In genomic region chr4:109754093-109754857, GRCh38 we compare ENCODE assay signal across 1 cellular context.
A peak's percentile ranks its signal among the peaks of the same experiment; 100 is the strongest.
TF ChIP-seq lines count a peak whose summit lies in the region.

No MANE protein-coding gene starts in this region.

TF ChIP-seq in HepG2, 621 proteins besides CTCF, POLR2A, EP300 and RAD21:
- TF ChIP-seq ZHX2 (IDR thresholded peaks at IDR 0.05; ENCODE audit: low read depth) (no peak), ZHX2 (CRISPR knock-in tag; IDR thresholded peaks at IDR 0.05; ENCODE audit: borderline replicate concordance) (no peak), IRF9 (CRISPR knock-in tag; IDR thresholded peaks at IDR 0.05; ENCODE audit: borderline replicate concordance) (no peak), POLR2AphosphoS5 (IDR thresholded peaks at IDR 0.05; ENCODE audit: low read depth, low read length) (no peak), BCL6 (CRISPR knock-in tag; IDR thresholded peaks at IDR 0.05) (no peak), ZFP36 (IDR thresholded peaks at IDR 0.05; ENCODE audit: borderline replicate concordance, low read depth, low read length, partially characterized antibody) (no peak), ZNF496 (CRISPR knock-in tag; IDR thresholded peaks at IDR 0.05; ENCODE audit: insufficient replicate concordance) (no peak), CAMTA2 (CRISPR knock-in tag; IDR thresholded peaks at IDR 0.05; ENCODE audit: borderline replicate concordance) (no peak), ZNF460 (CRISPR knock-in tag; IDR thresholded peaks at IDR 0.05; ENCODE audit: borderline replicate concordance) (peak; percentile 42; the same call in 1 of the 2 replicates)
